ENCODE assay signal across 10 cellular contexts in genomic region chr9:128470560-128470959, GRCh38. TPM values are rescaled to one million over a fixed set of nuclear protein-coding genes. Genes with fewer than 3 reads are reported as not detected.
A peak's percentile ranks its signal among the peaks of the same experiment; 100 is the strongest.
DNase-seq lines count a peak whose midpoint lies in the region; TF ChIP-seq lines count a peak whose summit lies in the region.
"Had no signal": no experiment of that assay in that cellular context is flagged by ENCODE, and none has a peak within 500 bp of the region (broad histone marks: within the 10 kb centered on the region; RNA-seq: fewer than 3 reads in every experiment).

No MANE protein-coding gene starts in this region.

- H3K4me1 Mint-ChIP-seq in Caco-2 (ENCODE audit: low read depth, unreplicated experiment): no peaks in the 10 kb centered on the region

- no peaks in the 10 kb centered on the region for H3K27me3 Mint-ChIP-seq in Caco-2 (ENCODE audit: insufficient read depth, unreplicated experiment)

- H3K4me3 Mint-ChIP-seq in Caco-2 (ENCODE audit: unreplicated experiment): no peak overlapping the region

- H3K79me2 ChIP-seq in fibroblast of lung (ENCODE audit: control insufficient read depth, insufficient read depth, low read length): no peaks in the 10 kb centered on the region

- H4K20me1 ChIP-seq in fibroblast of lung (ENCODE audit: control insufficient read depth, extremely low read depth, insufficient read depth, low read length): no peaks in the 10 kb centered on the region

- no peak overlapping the region for H3K27ac ChIP-seq in fibroblast of lung (ENCODE audit: insufficient read depth, low read length)

- no peak overlapping the region for H2AFZ ChIP-seq in fibroblast of lung (ENCODE audit: low read length)

- H3K27me3 ChIP-seq in fibroblast of lung (ENCODE audit: control insufficient read depth, insufficient read depth, low read length) (no peaks in the 10 kb centered on the region), Caco-2 (replicated peaks; ENCODE audit: control insufficient read depth, insufficient read depth, low read length) (no peaks in the 10 kb centered on the region)

- H3K9me3 ChIP-seq in fibroblast of lung (ENCODE audit: control insufficient read depth, insufficient read depth, low read depth, low read length) (no peaks in the 10 kb centered on the region), Caco-2 (no peaks in the 10 kb centered on the region)

- TF ChIP-seq CTCF in fibroblast of lung (conservative IDR thresholded peaks at IDR 0.05 in 1 of 2, IDR thresholded peaks at IDR 0.05 in 1 of 2; ENCODE audit: low read depth in 1 of 2, low read length in 2 of 2) (no peak), Caco-2 (IDR thresholded peaks at IDR 0.05; ENCODE audit: insufficient read depth in 1 of 2, low read depth in 1 of 2, low read length in 1 of 2, severe bottlenecking in 1 of 2, unreplicated experiment in 1 of 2) (no peak)

- H3K4me3 ChIP-seq in fibroblast of lung (replicated peaks in 1 of 4; ENCODE audit: control extremely low read depth in 1 of 4, insufficient read depth in 1 of 4, low read depth in 3 of 4, low read length in 4 of 4) (no peak overlapping the region), Caco-2 (ENCODE audit: low read depth, low read length) (no peak overlapping the region)

- CTCF ChIA-PET in Caco-2 (lab: Charles Lee): no interaction called here

- in situ Hi-C loops in ACHN (cut with HindIII; ENCODE audit: low pct_ligation_motif_present, low pct_unique_long_range_greater_than_20kb, low sequenced_read_pairs): no loop called here

- peaks cover 15% of the 10 kb centered on the region for H3K36me3 Mint-ChIP-seq in Caco-2 (ENCODE audit: insufficient read depth, unreplicated experiment)

- no peak overlapping the region for H3K9ac ChIP-seq in fibroblast of lung (ENCODE audit: insufficient read depth, low read length)

- no peak overlapping the region for H3K27ac Mint-ChIP-seq in Caco-2 (ENCODE audit: unreplicated experiment)

- H3K4me2 ChIP-seq in fibroblast of lung (ENCODE audit: extremely low read depth, insufficient read depth, low read length): no peak overlapping the region

- no peaks in the 10 kb centered on the region for H3K9me3 Mint-ChIP-seq in Caco-2 (ENCODE audit: unreplicated experiment)

- intact Hi-C loops in Caco-2 (cut with micrococcal nuclease; ENCODE audit: unreplicated experiment): no loop called here

- BruUV-seq in Caco-2 (replicated peaks; lab: Mats Ljungman, UMichigan): no TSS peak

- POLR2A ChIA-PET in Caco-2 (lab: Charles Lee): interaction anchor here (0.6 kb wide), 1 partner anchor 99 kb away, joined by 4 read pairs; no protein-coding TSS in a partner anchor

- H3K4me1 ChIP-seq in fibroblast of lung (ENCODE audit: control insufficient read depth, extremely low read depth, insufficient read depth, low read length) (no peaks in the 10 kb centered on the region), Caco-2 (no peaks in the 10 kb centered on the region)

- H3K36me3 ChIP-seq in fibroblast of lung (ENCODE audit: control insufficient read depth, insufficient read depth, low read length) (peaks cover 6% of the 10 kb centered on the region), Caco-2 (ENCODE audit: control insufficient read depth, insufficient read depth, low read length) (no peaks in the 10 kb centered on the region)

- DNase-seq in ACHN: peak; percentile 23
- peak; percentile 43 for DNase-seq in EL
- DNase-seq in RPMI7951 (ENCODE audit: low read depth): peak; percentile 70
- peak; percentile 54 to 70 for DNase-seq in fibroblast of lung (ENCODE audit: low read depth in 2 of 2)
- no peak for DNase-seq in Caco-2
- DNase-seq in DMS114 treated with DMSO at 0.1 percent for 48 hours (lab: John Stamatoyannopoulos, UW; ENCODE audit: unreplicated experiment): no peak
- DNase-seq in D341Med (ENCODE audit: low spot score): no peak
- DNase-seq in NOMO-1 (lab: John Stamatoyannopoulos, UW; ENCODE audit: unreplicated experiment in 2 of 2): no peak
- DNase-seq: cortex of kidney, DMS53 had no signal

RNA-seq across cellular contexts. Expression of gene ODF2, which starts 14.8 kb away (rescaled TPM):
- total RNA-seq in RPMI7951 (2014; rRNA removed; shearing (Covaris generic)): 50.1 and 57.1 TPM in 2 replicates
- total RNA-seq in fibroblast of lung: 17.7 and 20.6 TPM in 2 replicates
- 10.2 and 16.7 TPM in 2 replicates for polyA plus RNA-seq in fibroblast of lung
- 15.2 and 24.3 TPM in 2 replicates for polyA plus RNA-seq in fibroblast of lung (2012)
- polyA minus RNA-seq in fibroblast of lung (ENCODE audit: low replicate concordance): 18.4 and 20.9 TPM in 2 replicates
- 34.6 and 34.9 TPM in 2 replicates for total RNA-seq in Caco-2 (2022)

RNA-seq across cellular contexts. Expression of gene GLE1, which starts 34.0 kb away (rescaled TPM):
- 29.3 and 30.6 TPM in 2 replicates for total RNA-seq in RPMI7951 (2014; rRNA removed; shearing (Covaris generic))
- total RNA-seq in fibroblast of lung: 22.1 and 23.6 TPM in 2 replicates
- polyA plus RNA-seq in fibroblast of lung: 14.7 and 26.7 TPM in 2 replicates
- 11.6 and 21.1 TPM in 2 replicates for polyA plus RNA-seq in fibroblast of lung (2012)
- 13.9 and 14.0 TPM in 2 replicates for polyA minus RNA-seq in fibroblast of lung (ENCODE audit: low replicate concordance)
- 30.4 and 30.8 TPM in 2 replicates for total RNA-seq in Caco-2 (2022)

RNA-seq across cellular contexts. Expression of gene CERCAM, which starts 49.9 kb away (rescaled TPM):
- total RNA-seq in RPMI7951 (2014; rRNA removed; shearing (Covaris generic)): 70.6 and 72.0 TPM in 2 replicates
- total RNA-seq in fibroblast of lung (44.9 and 64.2 TPM in 2 replicates), Caco-2 (2022) (12.3 and 18.7 TPM in 2 replicates)
- polyA plus RNA-seq in fibroblast of lung: 56.9 and 90.5 TPM in 2 replicates
- 62.3 and 96.2 TPM in 2 replicates for polyA plus RNA-seq in fibroblast of lung (2012)
- polyA minus RNA-seq in fibroblast of lung (ENCODE audit: low replicate concordance): 54.4 and 94.8 TPM in 2 replicates

Comparison
In these comparisons a context has a peak if more than half of its experiments do, and no peak if none do; other contexts are left out.
1. DNase-seq: peak in ACHN (single experiment), EL (single experiment), RPMI7951 (single experiment) and fibroblast of lung (2 of 2); none in Caco-2 (0 of 2), DMS114 treated with DMSO at 0.1 percent for 48 hours (single experiment), D341Med (single experiment) and NOMO-1 (0 of 2).